ENCODE assay signal across 24 cellular contexts in genomic region chr6:108795814-108796213, GRCh38.
"Had no signal": no experiment of that assay in that cellular context is flagged by ENCODE, and none has a peak within 500 bp of the region (broad histone marks: within the 10 kb centered on the region; RNA-seq: fewer than 3 reads in every experiment).

No MANE protein-coding gene starts in this region.

- H3K27me3 Mint-ChIP-seq: activated CD4-positive, alpha-beta memory T cell treated with anti-CD3 and anti-CD28 coated beads for 36 hours; activated CD4-positive, alpha-beta T cell treated with anti-CD3 and anti-CD28 coated beads, Interleukin-2, amount 10 ng/mL, durations not matched to agents 7 days and 5 days; activated naive CD8-positive, alpha-beta T cell treated with anti-CD3 and anti-CD28 coated beads for 36 hours; activated T-helper 17 cell treated with anti-CD3 and anti-CD28 coated beads, Interleukin-2, amount 50 U/mL, for 72 hours had no signal

- H3K4me3 Mint-ChIP-seq: activated CD4-positive, alpha-beta memory T cell treated with anti-CD3 and anti-CD28 coated beads for 36 hours; activated CD4-positive, alpha-beta T cell treated with anti-CD3 and anti-CD28 coated beads, Interleukin-2, amount 10 ng/mL, durations not matched to agents 7 days and 5 days; activated naive CD4-positive, alpha-beta T cell treated with anti-CD3 and anti-CD28 coated beads, Interleukin-2, amount 10 ng/mL, durations not matched to agents 7 days and 5 days; activated naive CD8-positive, alpha-beta T cell treated with anti-CD3 and anti-CD28 coated beads for 36 hours; activated T-helper 17 cell treated with anti-CD3 and anti-CD28 coated beads, Interleukin-2, amount 50 U/mL, for 72 hours; T-helper 1 cell treated with Interleukin-12 subunit alpha and Interleukin-12 subunit beta and Interleukin-4 antibody, amounts not matched to agents 30 μg/mL and 1 μg/mL, for 36 hours had no signal

- H3K27ac ChIP-seq: brain microvascular endothelial cell, cardiac muscle cell had no signal

- H3K36me3 Mint-ChIP-seq: activated CD4-positive, alpha-beta memory T cell treated with anti-CD3 and anti-CD28 coated beads for 36 hours; activated naive CD4-positive, alpha-beta T cell treated with anti-CD3 and anti-CD28 coated beads, Interleukin-2, amount 10 ng/mL, durations not matched to agents 7 days and 5 days; activated naive CD8-positive, alpha-beta T cell treated with anti-CD3 and anti-CD28 coated beads for 36 hours had no signal

- H3K4me3 ChIP-seq: cardiac muscle cell had no signal

- ATAC-seq: activated T-helper 17 cell treated with anti-CD3 and anti-CD28 coated beads, Interleukin-2, amount 50 U/mL, for 72 hours; PC-3 had no signal

- H3K27me3 ChIP-seq: brain microvascular endothelial cell, cardiac muscle cell had no signal

- H3K27ac Mint-ChIP-seq: activated CD4-positive, alpha-beta memory T cell treated with anti-CD3 and anti-CD28 coated beads for 36 hours; activated CD4-positive, alpha-beta T cell treated with anti-CD3 and anti-CD28 coated beads, Interleukin-2, amount 10 ng/mL, durations not matched to agents 7 days and 5 days; activated naive CD4-positive, alpha-beta T cell treated with anti-CD3 and anti-CD28 coated beads, Interleukin-2, amount 10 ng/mL, durations not matched to agents 7 days and 5 days; activated naive CD8-positive, alpha-beta T cell treated with anti-CD3 and anti-CD28 coated beads for 36 hours; activated T-helper 17 cell treated with anti-CD3 and anti-CD28 coated beads, Interleukin-2, amount 50 U/mL, for 72 hours; T-helper 1 cell treated with Interleukin-12 subunit alpha and Interleukin-12 subunit beta and Interleukin-4 antibody, amounts not matched to agents 30 μg/mL and 1 μg/mL, for 36 hours had no signal

- DNase-seq: activated CD4-positive, alpha-beta memory T cell treated with anti-CD3 and anti-CD28 coated beads for 36 hours; activated CD4-positive, alpha-beta T cell treated with anti-CD3 and anti-CD28 coated beads, Interleukin-2, amount 10 ng/mL, durations not matched to agents 7 days and 5 days; activated CD4-positive, CD25-positive, alpha-beta regulatory T cell; activated CD8-positive, alpha-beta memory T cell treated with anti-CD3 and anti-CD28 coated beads for 24 hours; activated gamma-delta T cell treated with Interleukin-2 at 50 U/mL for 16 hours; activated naive CD4-positive, alpha-beta T cell treated with anti-CD3 and anti-CD28 coated beads, Interleukin-2, amount 10 ng/mL, durations not matched to agents 7 days and 5 days; activated naive CD8-positive, alpha-beta T cell treated with anti-CD3 and anti-CD28 coated beads for 36 hours; activated T-cell treated with anti-CD3 and anti-CD28 coated beads for 4 hours; activated T-cell treated with anti-CD3 and anti-CD28 coated beads, Interleukin-2, amount 50 U/mL, for 48 hours; brain microvascular endothelial cell; KG1; NCI-H1092; NCI-H1417; NCI-H1930; NCI-H2171 treated with DMSO at 0.1 percent for 48 hours; NCI-H345; NCI-H510A; NCI-H69; NK-92 treated with Interleukin-12 subunit alpha and Interleukin-12 subunit beta, amount 100 ng/mL, for 24 hours; PC-3; SHP77 treated with DMSO at 0.1 percent for 48 hours had no signal

- H3K9me3 Mint-ChIP-seq: activated CD4-positive, alpha-beta memory T cell treated with anti-CD3 and anti-CD28 coated beads for 36 hours; activated CD4-positive, alpha-beta T cell treated with anti-CD3 and anti-CD28 coated beads, Interleukin-2, amount 10 ng/mL, durations not matched to agents 7 days and 5 days; activated naive CD4-positive, alpha-beta T cell treated with anti-CD3 and anti-CD28 coated beads, Interleukin-2, amount 10 ng/mL, durations not matched to agents 7 days and 5 days; activated naive CD8-positive, alpha-beta T cell treated with anti-CD3 and anti-CD28 coated beads for 36 hours; activated T-helper 17 cell treated with anti-CD3 and anti-CD28 coated beads, Interleukin-2, amount 50 U/mL, for 72 hours; T-helper 1 cell treated with Interleukin-12 subunit alpha and Interleukin-12 subunit beta and Interleukin-4 antibody, amounts not matched to agents 30 μg/mL and 1 μg/mL, for 36 hours had no signal

- H3K36me3 ChIP-seq: brain microvascular endothelial cell, cardiac muscle cell had no signal
